11 cellular contexts compared by ENCODE assay signal in the genomic region with DNA sequence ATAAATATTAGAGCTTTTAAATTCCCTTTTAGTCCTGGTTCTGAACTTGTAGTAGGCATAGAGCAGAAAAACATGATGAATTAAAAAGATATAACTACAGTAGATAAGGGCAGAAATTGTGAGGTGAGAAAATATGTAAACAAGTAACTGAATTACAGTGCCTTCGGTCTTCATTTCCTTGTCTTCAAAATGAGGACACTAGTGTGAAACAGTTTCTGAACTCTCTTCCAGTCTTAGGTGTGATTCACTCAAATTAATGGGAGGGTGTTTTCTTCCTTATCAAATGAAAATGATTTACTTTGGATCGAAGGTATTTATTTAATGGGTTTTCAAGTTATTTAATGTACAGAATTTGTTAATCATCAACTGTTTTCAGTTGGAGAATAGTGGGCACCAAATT. TPM values are rescaled to one million over a fixed set of nuclear protein-coding genes. Genes with fewer than 3 reads are reported as not detected.
A peak's percentile ranks its signal among the peaks of the same experiment; 100 is the strongest.
DNase-seq lines count a peak whose midpoint lies in the region; ATAC-seq and TF ChIP-seq lines count a peak whose summit lies in the region.
"Had no signal": no experiment of that assay in that cellular context is flagged by ENCODE, and none has a peak within 500 bp of the region (broad histone marks: within the 10 kb centered on the region; RNA-seq: fewer than 3 reads in every experiment).

No MANE protein-coding gene starts in this region.

- peaks cover 46% of the 10 kb centered on the region for H3K27me3 Mint-ChIP-seq in activated naive CD8-positive, alpha-beta T cell treated with anti-CD3 and anti-CD28 coated beads, Interleukin-2, amount 50 U/mL, for 24 hours
- peaks cover 24 to 37% of the 10 kb centered on the region in 2 donors for H3K27me3 Mint-ChIP-seq in stimulated activated naive B cell treated with anti-CD40 and anti-IgM and Interleukin-4, amounts not matched to agents 10 μg/mL and 1 μg/mL and 100 μg/mL, for 72 hours

- DNase-seq in activated naive CD8-positive, alpha-beta T cell treated with anti-CD3 and anti-CD28 coated beads, Interleukin-2, amount 50 U/mL, for 24 hours, result no peak
- DNase-seq in sigmoid colon (no peak), DMS 273 (lab: John Stamatoyannopoulos, UW; ENCODE audit: unreplicated experiment) (no peak)
- DNase-seq in stimulated activated naive B cell treated with anti-CD40 and anti-IgM and Interleukin-4, amounts not matched to agents 10 μg/mL and 1 μg/mL and 100 μg/mL, for 72 hours, result no peak
- DNase-seq in stimulated activated CD8-positive, alpha-beta memory T cell treated with anti-CD3 and anti-CD28 coated beads, Interleukin-4, amount 100 ng/mL, for 48 hours, result no peak
- DNase-seq in stimulated activated naive CD4-positive, alpha-beta T cell (lab: John Stamatoyannopoulos, UW), result no peak
- DNase-seq: activated CD8-positive, alpha-beta memory T cell treated with anti-CD3 and anti-CD28 coated beads, Interleukin-2, amount 50 U/mL, for 48 hours; NCI-H1092 had no signal

- H3K36me3 ChIP-seq in HUES6 (ENCODE audit: control insufficient read depth, insufficient read depth, low read length) (peaks cover 21% of the 10 kb centered on the region), sigmoid colon (no peaks in the 10 kb centered on the region)

- no peaks in the 10 kb centered on the region for H3K9me3 ChIP-seq in HUES6 (ENCODE audit: control insufficient read depth, insufficient read depth, low read depth, low read length)
- H3K9me3 ChIP-seq in iPS-18c (ENCODE audit: control insufficient read depth, insufficient read depth, low read length), result peaks cover 2% of the 10 kb centered on the region
- H3K9me3 ChIP-seq in sigmoid colon, result no peaks in the 10 kb centered on the region

- H3K27ac ChIP-seq in HUES6 (ENCODE audit: low read depth, low read length), result peak overlapping the region; percentile 93
- H3K27ac ChIP-seq in sigmoid colon, result no peak overlapping the region
- H3K27ac ChIP-seq: SK-N-MC had no signal

- no peak for TF ChIP-seq EP300 in sigmoid colon (IDR thresholded peaks at IDR 0.05)

- H3K9ac ChIP-seq in HUES6 (ENCODE audit: low read length), result peak overlapping the region; percentile 91

- ATAC-seq in activated naive CD8-positive, alpha-beta T cell treated with anti-CD3 and anti-CD28 coated beads, Interleukin-2, amount 50 U/mL, for 24 hours, result no peak
- ATAC-seq in stimulated activated naive B cell treated with anti-CD40 and anti-IgM and Interleukin-4, amounts not matched to agents 10 μg/mL and 1 μg/mL and 100 μg/mL, for 72 hours (replicated peaks), result no peak

- H3K27me3 ChIP-seq in HUES6 (ENCODE audit: control insufficient read depth, insufficient read depth, low read length) (no peaks in the 10 kb centered on the region; the same call in 1 of the 2 replicates), sigmoid colon (peaks cover 0 to 20% (median 5%) of the 10 kb centered on the region in 3 donors)

- H3K27ac Mint-ChIP-seq in activated naive CD8-positive, alpha-beta T cell treated with anti-CD3 and anti-CD28 coated beads, Interleukin-2, amount 50 U/mL, for 24 hours, result no peak overlapping the region
- H3K27ac Mint-ChIP-seq in stimulated activated naive B cell treated with anti-CD40 and anti-IgM and Interleukin-4, amounts not matched to agents 10 μg/mL and 1 μg/mL and 100 μg/mL, for 72 hours, result no peak overlapping the region

- H3K36me3 Mint-ChIP-seq in activated naive CD8-positive, alpha-beta T cell treated with anti-CD3 and anti-CD28 coated beads, Interleukin-2, amount 50 U/mL, for 24 hours (ENCODE audit: low read depth), result no peaks in the 10 kb centered on the region
- H3K36me3 Mint-ChIP-seq in stimulated activated naive B cell treated with anti-CD40 and anti-IgM and Interleukin-4, amounts not matched to agents 10 μg/mL and 1 μg/mL and 100 μg/mL, for 72 hours, result no peaks in the 10 kb centered on the region

- TF ChIP-seq CTCF in sigmoid colon (IDR thresholded peaks at IDR 0.05), result no peak

- no peaks in the 10 kb centered on the region for H3K9me3 Mint-ChIP-seq in activated naive CD8-positive, alpha-beta T cell treated with anti-CD3 and anti-CD28 coated beads, Interleukin-2, amount 50 U/mL, for 24 hours
- H3K9me3 Mint-ChIP-seq in stimulated activated naive B cell treated with anti-CD40 and anti-IgM and Interleukin-4, amounts not matched to agents 10 μg/mL and 1 μg/mL and 100 μg/mL, for 72 hours, result no peaks in the 10 kb centered on the region

- peak overlapping the region; percentile 59 for H3K4me3 Mint-ChIP-seq in activated naive CD8-positive, alpha-beta T cell treated with anti-CD3 and anti-CD28 coated beads, Interleukin-2, amount 50 U/mL, for 24 hours
- no peak overlapping the region for H3K4me3 Mint-ChIP-seq in stimulated activated naive B cell treated with anti-CD40 and anti-IgM and Interleukin-4, amounts not matched to agents 10 μg/mL and 1 μg/mL and 100 μg/mL, for 72 hours

- intact Hi-C loops in sigmoid colon (cut with DNase I), result no loop called here

- 7 to 41% methylated on average over 2 of the region's 2 CpGs for WGBS in sigmoid colon, 2 donors

- peaks cover 10% of the 10 kb centered on the region for H3K4me1 Mint-ChIP-seq in activated naive CD8-positive, alpha-beta T cell treated with anti-CD3 and anti-CD28 coated beads, Interleukin-2, amount 50 U/mL, for 24 hours
- peaks cover 2 to 13% of the 10 kb centered on the region in 2 donors for H3K4me1 Mint-ChIP-seq in stimulated activated naive B cell treated with anti-CD40 and anti-IgM and Interleukin-4, amounts not matched to agents 10 μg/mL and 1 μg/mL and 100 μg/mL, for 72 hours

- H3K4me1 ChIP-seq in HUES6 (ENCODE audit: control insufficient read depth, insufficient read depth, low read length) (peaks cover 20% of the 10 kb centered on the region), sigmoid colon (peaks cover 0 to 19% (median 11%) of the 10 kb centered on the region in 4 donors)

- H3K4me3 ChIP-seq in HUES6 (ENCODE audit: low read depth, low read length), result peak overlapping the region; percentile 79
- H3K4me3 ChIP-seq in iPS-18c (ENCODE audit: insufficient read depth, low read depth, low read length), result peak overlapping the region; percentile 60
- H3K4me3 ChIP-seq in sigmoid colon, result peak overlapping the region in 3 of 4 donors; percentile 53 to 66 (median 64)

- no peak for TF ChIP-seq POLR2A in sigmoid colon (IDR thresholded peaks at IDR 0.05)

RNA-seq across cellular contexts. Expression of gene FGD4, which starts 1.5 kb away (rescaled TPM):
- total RNA-seq in sigmoid colon, result 10 to 100 TPM; 11.3 to 19.1 (median 17.0) TPM
- 10 to 100 TPM in 1 of 3 donors, 1 to 10 TPM in 2; 7.8 to 10.6 (median 9.3) TPM for polyA plus RNA-seq in sigmoid colon
